Comparison of ENCODE assay signal across 9 cellular contexts in the genomic region with DNA sequence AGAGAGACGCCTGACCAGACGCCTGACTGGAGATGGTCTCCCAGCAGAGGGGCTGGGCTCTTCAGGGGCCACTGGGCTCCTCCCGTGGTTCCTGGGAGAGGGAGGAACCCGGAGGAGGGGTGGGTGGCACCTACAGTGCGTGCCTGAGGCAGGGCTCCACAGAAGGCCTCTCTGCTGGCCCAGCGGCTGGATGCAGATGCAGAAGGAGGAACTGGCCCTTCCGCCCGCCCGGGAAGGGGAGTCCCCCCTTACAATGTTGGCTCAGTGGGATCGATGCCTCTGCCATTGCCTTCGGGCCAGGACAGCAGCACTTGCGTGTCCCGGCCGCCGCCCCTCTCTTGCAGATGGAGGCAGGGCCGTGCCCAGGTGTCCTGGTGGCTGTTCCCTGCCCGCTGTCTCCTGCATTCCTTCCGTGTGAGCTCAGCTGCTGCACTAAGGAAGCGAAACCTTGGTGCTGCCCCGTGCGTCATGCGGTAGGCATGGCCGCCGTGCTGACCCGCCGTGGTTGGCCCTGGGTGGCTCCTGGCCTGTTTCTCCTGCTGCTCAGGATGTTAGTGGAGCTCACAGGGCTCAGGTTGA. TPM values are rescaled to one million over a fixed set of nuclear protein-coding genes. Genes with fewer than 3 reads are reported as not detected.
DNase-seq lines count a peak whose midpoint lies in the region; FAIRE-seq and TF ChIP-seq lines count a peak whose summit lies in the region.
"Had no signal": no experiment of that assay in that cellular context is flagged by ENCODE, and none has a peak within 500 bp of the region (broad histone marks: within the 10 kb centered on the region; RNA-seq: fewer than 3 reads in every experiment).

No MANE protein-coding gene starts in this region.

- TF ChIP-seq CTCF in astrocyte (IDR thresholded peaks at IDR 0.05; ENCODE audit: insufficient read depth, low read depth, low read length), result no peak
- TF ChIP-seq CTCF in thyroid gland (IDR thresholded peaks at IDR 0.05), result no peak

- H3K27me3 Mint-ChIP-seq in astrocyte (ENCODE audit: low read depth, unreplicated experiment), result no peaks in the 10 kb centered on the region
- H3K27me3 Mint-ChIP-seq in activated CD4-positive, alpha-beta T cell treated with anti-CD3 and anti-CD28 coated beads, Interleukin-2, amount 10 ng/mL, durations not matched to agents 24 days and 14 days, result no peaks in the 10 kb centered on the region

- peaks cover 8% of the 10 kb centered on the region for H3K36me3 Mint-ChIP-seq in astrocyte (ENCODE audit: low read depth, unreplicated experiment)
- H3K36me3 Mint-ChIP-seq in activated CD4-positive, alpha-beta T cell treated with anti-CD3 and anti-CD28 coated beads, Interleukin-2, amount 10 ng/mL, durations not matched to agents 24 days and 14 days (ENCODE audit: low read depth), result no peaks in the 10 kb centered on the region

- H3K9ac ChIP-seq in HUES6 (ENCODE audit: low read length) (no peak overlapping the region), astrocyte (ENCODE audit: low read length) (peak overlapping the region; percentile 67), subcutaneous abdominal adipose tissue (ENCODE audit: low read length in 5 of 5) (no peak overlapping the region)

- no peak for FAIRE-seq in astrocyte (lab: Jason Lieb, UNC)

- H3K36me3 ChIP-seq in HUES6 (ENCODE audit: control insufficient read depth, insufficient read depth, low read length) (no peaks in the 10 kb centered on the region), astrocyte (ENCODE audit: insufficient read depth, low read length) (no peaks in the 10 kb centered on the region), subcutaneous abdominal adipose tissue (ENCODE audit: control insufficient read depth in 5 of 5, insufficient read depth in 5 of 5, low read length in 5 of 5) (peaks cover 0 to 7% (median 0%) of the 10 kb centered on the region in 5 donors), thyroid gland (no peaks in the 10 kb centered on the region)

- H4K20me1 ChIP-seq in astrocyte (ENCODE audit: insufficient read depth, low read length), result peaks cover 82% of the 10 kb centered on the region

- H3K4me3 Mint-ChIP-seq in astrocyte (ENCODE audit: unreplicated experiment), result no peak overlapping the region
- H3K4me3 Mint-ChIP-seq in activated CD4-positive, alpha-beta T cell treated with anti-CD3 and anti-CD28 coated beads, Interleukin-2, amount 10 ng/mL, durations not matched to agents 24 days and 14 days, result no peak overlapping the region

- H3K79me2 ChIP-seq in astrocyte (ENCODE audit: insufficient read depth, low read length), result peaks cover 93% of the 10 kb centered on the region

- H3K27ac Mint-ChIP-seq in astrocyte (ENCODE audit: unreplicated experiment), result no peak overlapping the region
- H3K27ac Mint-ChIP-seq in activated CD4-positive, alpha-beta T cell treated with anti-CD3 and anti-CD28 coated beads, Interleukin-2, amount 10 ng/mL, durations not matched to agents 24 days and 14 days, result no peak overlapping the region

- DNase-seq in astrocyte (ENCODE audit: low read depth), result peak; percentile 85
- peak; percentile 92 for DNase-seq in kidney glomerular epithelial cell (lab: John Stamatoyannopoulos, UW)
- no peak for DNase-seq in thyroid gland
- no peak for DNase-seq in activated CD4-positive, alpha-beta T cell treated with anti-CD3 and anti-CD28 coated beads, Interleukin-2, amount 10 ng/mL, durations not matched to agents 24 days and 14 days
- no peak for DNase-seq in epidermal melanocyte (ENCODE audit: insufficient read length, low spot score)
- DNase-seq in GM03348 (ENCODE audit: low spot score), result no peak
- DNase-seq: glutamatergic neuron had no signal

- H3K4me1 ChIP-seq in HUES6 (ENCODE audit: control insufficient read depth, insufficient read depth, low read length), result peaks cover 21% of the 10 kb centered on the region
- peaks cover 55% of the 10 kb centered on the region for H3K4me1 ChIP-seq in astrocyte (ENCODE audit: insufficient read depth, low read length)
- H3K4me1 ChIP-seq in subcutaneous abdominal adipose tissue (ENCODE audit: control insufficient read depth in 5 of 5, insufficient read depth in 5 of 5, low read length in 5 of 5), result peaks cover 2 to 80% (median 51%) of the 10 kb centered on the region in 5 donors
- H3K4me1 ChIP-seq in thyroid gland, result peaks cover 8 to 56% of the 10 kb centered on the region in 2 donors

- peaks cover 27% of the 10 kb centered on the region for H3K4me1 Mint-ChIP-seq in astrocyte (ENCODE audit: low read depth, unreplicated experiment)
- H3K4me1 Mint-ChIP-seq in activated CD4-positive, alpha-beta T cell treated with anti-CD3 and anti-CD28 coated beads, Interleukin-2, amount 10 ng/mL, durations not matched to agents 24 days and 14 days, result peaks cover 7% of the 10 kb centered on the region

- H3K27me3 ChIP-seq in HUES6 (ENCODE audit: control insufficient read depth, insufficient read depth, low read length) (no peaks in the 10 kb centered on the region), astrocyte (ENCODE audit: insufficient read depth, low read length) (no peaks in the 10 kb centered on the region), subcutaneous abdominal adipose tissue (ENCODE audit: control insufficient read depth in 5 of 5, insufficient read depth in 4 of 5, low read length in 5 of 5) (peaks cover 3 to 8% (median 5%) of the 10 kb centered on the region in 5 donors), thyroid gland (no peaks in the 10 kb centered on the region)

- H3K27ac ChIP-seq in HUES6 (ENCODE audit: low read depth, low read length) (peak overlapping the region; percentile 71; the same call in 1 of the 2 replicates), astrocyte (ENCODE audit: low read depth, low read length) (peak overlapping the region; percentile 78), subcutaneous abdominal adipose tissue (ENCODE audit: low read depth, low read length) (peak overlapping the region; percentile 16), thyroid gland (no peak overlapping the region)

- intact Hi-C loops in thyroid gland (cut with DNase I), result no loop called here
- intact Hi-C loops in activated CD4-positive, alpha-beta T cell treated with anti-CD3 and anti-CD28 coated beads, Interleukin-2, amount 10 ng/mL, durations not matched to agents 24 days and 14 days (cut with micrococcal nuclease), result no loop called here

- H3K4me2 ChIP-seq in astrocyte (ENCODE audit: low read length), result peak overlapping the region; percentile 62

- H3K4me3 ChIP-seq in HUES6 (ENCODE audit: low read depth, low read length) (no peak overlapping the region), astrocyte (ENCODE audit: insufficient read depth, low read depth, low read length) (no peak overlapping the region), subcutaneous abdominal adipose tissue (ENCODE audit: low read depth in 1 of 5, low read length in 5 of 5) (peak overlapping the region in 2 of 5 donors; percentile 45 to 56), thyroid gland (replicated peaks in 1 of 3) (no peak overlapping the region)

- no peaks in the 10 kb centered on the region for H3K9me3 Mint-ChIP-seq in astrocyte (ENCODE audit: unreplicated experiment)
- no peaks in the 10 kb centered on the region for H3K9me3 Mint-ChIP-seq in activated CD4-positive, alpha-beta T cell treated with anti-CD3 and anti-CD28 coated beads, Interleukin-2, amount 10 ng/mL, durations not matched to agents 24 days and 14 days

- H3K9me3 ChIP-seq in HUES6 (ENCODE audit: control insufficient read depth, insufficient read depth, low read depth, low read length) (no peaks in the 10 kb centered on the region), astrocyte (ENCODE audit: insufficient read depth, low read depth, low read length) (no peaks in the 10 kb centered on the region), subcutaneous abdominal adipose tissue (ENCODE audit: control insufficient read depth in 5 of 5, low read length in 5 of 5) (no peaks in the 10 kb centered on the region), thyroid gland (no peaks in the 10 kb centered on the region)

- 87% methylated on average over 9 of the region's 26 CpGs; no CpG with 5 or more reads in 1 of the 2 donors for WGBS in thyroid gland, 2 donors

- no peak overlapping the region for H2AFZ ChIP-seq in astrocyte (ENCODE audit: low read depth, low read length)

- no peak for TF ChIP-seq POLR2A in thyroid gland (IDR thresholded peaks at IDR 0.05)

RNA-seq across cellular contexts. Expression of a gene that starts 15.1 kb away (rescaled TPM):
- total RNA-seq in astrocyte (43.3 and 51.4 TPM in 2 replicates), thyroid gland (10 to 100 TPM; 35.8 to 86.8 (median 42.1) TPM)
- 4.4 and 5.5 TPM in 2 replicates for total RNA-seq in activated CD4-positive, alpha-beta T cell treated with anti-CD3 and anti-CD28 coated beads, Interleukin-2, amount 10 ng/mL, durations not matched to agents 24 days and 14 days

RNA-seq across cellular contexts. Expression of a gene that starts 58.4 kb away (rescaled TPM):
- total RNA-seq in astrocyte (16.8 and 19.0 TPM in 2 replicates), thyroid gland (10 to 100 TPM; 19.5 to 37.8 (median 27.8) TPM)
- 30.8 and 32.8 TPM in 2 replicates for total RNA-seq in activated CD4-positive, alpha-beta T cell treated with anti-CD3 and anti-CD28 coated beads, Interleukin-2, amount 10 ng/mL, durations not matched to agents 24 days and 14 days

Comparison
In these comparisons a context has a peak if more than half of its experiments do, and no peak if none do; other contexts are left out.
1. H3K27ac ChIP-seq: peak in HUES6 (single experiment), astrocyte (single experiment) and subcutaneous abdominal adipose tissue (single experiment); none in thyroid gland (0 of 3).
2. DNase-seq: peak in astrocyte (single experiment) and kidney glomerular epithelial cell (single experiment); none in thyroid gland (0 of 2), activated CD4-positive, alpha-beta T cell treated with anti-CD3 and anti-CD28 coated beads, Interleukin-2, amount 10 ng/mL, durations not matched to agents 24 days and 14 days (single experiment), epidermal melanocyte (single experiment) and GM03348 (single experiment).